ENCODE assay signal across 15 cellular contexts in the genomic region with DNA sequence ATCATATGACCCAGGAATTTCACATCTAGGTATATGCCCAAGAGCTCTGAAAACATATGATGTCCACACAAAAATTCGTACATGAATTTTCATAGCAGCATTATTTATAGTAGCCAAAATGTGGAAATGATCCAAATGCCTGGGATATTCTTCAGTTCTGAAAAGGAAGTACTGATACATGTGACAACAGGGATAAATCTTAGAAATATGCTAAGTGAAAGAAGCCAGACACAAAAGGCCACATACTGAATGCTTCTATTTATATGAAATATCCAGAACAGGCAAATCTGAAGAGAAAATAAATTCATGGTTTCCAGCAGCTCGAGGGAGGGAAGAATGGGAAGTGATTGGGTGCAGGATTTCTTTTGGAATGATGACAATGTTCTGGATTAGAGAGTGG. TPM values are rescaled to one million over a fixed set of nuclear protein-coding genes. Genes with fewer than 3 reads are reported as not detected.
DNase-seq lines count a peak whose midpoint lies in the region; ATAC-seq and TF ChIP-seq lines count a peak whose summit lies in the region.
"Had no signal": no experiment of that assay in that cellular context is flagged by ENCODE, and none has a peak within 500 bp of the region (broad histone marks: within the 10 kb centered on the region; RNA-seq: fewer than 3 reads in every experiment).

No MANE protein-coding gene starts in this region.

- DNase-seq in EH (ENCODE audit: low read depth) (peak; percentile 23), SK-MEL-5 (ENCODE audit: low read depth, low spot score) (peak; percentile 43), dedifferentiated amniotic fluid mesenchymal stem cell (ENCODE audit: extremely low spot score) (peak; percentile 32), iris pigment epithelial cell (ENCODE audit: low read depth) (peak; percentile 37), prostate gland (ENCODE audit: low spot score) (no peak)
- DNase-seq in natural killer cell treated with Interleukin-12 subunit alpha and Interleukin-12 subunit beta and Interleukin-15 and Interleukin-18, amount 100 ng/mL, for 72 hours (ENCODE audit: low spot score), result no peak
- no peak for DNase-seq in stimulated activated CD8-positive, alpha-beta memory T cell treated with anti-CD3 and anti-CD28 coated beads, Interleukin-4, amount 100 ng/mL, for 48 hours
- DNase-seq in activated CD4-positive, alpha-beta T cell treated with anti-CD3 and anti-CD28 coated beads, Interleukin-2, amount 10 ng/mL, durations not matched to agents 24 days and 14 days, result no peak
- DNase-seq: DMS153, NCI-H146, NCI-H69, Peyer's patch, SHP77 treated with DMSO at 0.1 percent for 48 hours had no signal

- no peaks in the 10 kb centered on the region for H3K9me3 ChIP-seq in prostate gland
- H3K9me3 ChIP-seq: Peyer's patch had no signal

- H3K9me3 Mint-ChIP-seq in natural killer cell treated with Interleukin-12 subunit alpha and Interleukin-12 subunit beta and Interleukin-15 and Interleukin-18, amount 100 ng/mL, for 72 hours, result no peaks in the 10 kb centered on the region
- H3K9me3 Mint-ChIP-seq in activated CD4-positive, alpha-beta T cell treated with anti-CD3 and anti-CD28 coated beads, Interleukin-2, amount 10 ng/mL, durations not matched to agents 24 days and 14 days, result no peaks in the 10 kb centered on the region

- H3K27me3 ChIP-seq in prostate gland (replicated peaks; ENCODE audit: insufficient read depth), result no peaks in the 10 kb centered on the region
- H3K27me3 ChIP-seq: Peyer's patch had no signal

- no peak overlapping the region for H3K4me3 Mint-ChIP-seq in natural killer cell treated with Interleukin-12 subunit alpha and Interleukin-12 subunit beta and Interleukin-15 and Interleukin-18, amount 100 ng/mL, for 72 hours
- no peak overlapping the region for H3K4me3 Mint-ChIP-seq in activated CD4-positive, alpha-beta T cell treated with anti-CD3 and anti-CD28 coated beads, Interleukin-2, amount 10 ng/mL, durations not matched to agents 24 days and 14 days

- no peak overlapping the region for H3K27ac Mint-ChIP-seq in natural killer cell treated with Interleukin-12 subunit alpha and Interleukin-12 subunit beta and Interleukin-15 and Interleukin-18, amount 100 ng/mL, for 72 hours
- H3K27ac Mint-ChIP-seq in activated CD4-positive, alpha-beta T cell treated with anti-CD3 and anti-CD28 coated beads, Interleukin-2, amount 10 ng/mL, durations not matched to agents 24 days and 14 days, result no peak overlapping the region

- no peak overlapping the region for H3K27ac ChIP-seq in prostate gland
- H3K27ac ChIP-seq: C4-2B, GM23248, Peyer's patch had no signal

- in situ Hi-C loops in SK-MEL-5 (cut with HindIII; ENCODE audit: low pct_unique_long_range_greater_than_20kb, low sequenced_read_pairs), result no loop called here

- H3K4me3 ChIP-seq in prostate gland, result no peak overlapping the region
- H3K4me3 ChIP-seq: GM23248, Peyer's patch had no signal

- TF ChIP-seq POLR2A in prostate gland (IDR thresholded peaks at IDR 0.05), result no peak

- no peak for ATAC-seq in natural killer cell treated with Interleukin-12 subunit alpha and Interleukin-12 subunit beta and Interleukin-15 and Interleukin-18, amount 100 ng/mL, for 72 hours

- H3K36me3 ChIP-seq in prostate gland, result no peaks in the 10 kb centered on the region
- H3K36me3 ChIP-seq: Peyer's patch had no signal

- TF ChIP-seq CTCF in prostate gland (IDR thresholded peaks at IDR 0.05), result no peak

- H3K4me1 Mint-ChIP-seq in natural killer cell treated with Interleukin-12 subunit alpha and Interleukin-12 subunit beta and Interleukin-15 and Interleukin-18, amount 100 ng/mL, for 72 hours (ENCODE audit: low read depth in 2 of 2), result no peaks in the 10 kb centered on the region
- H3K4me1 Mint-ChIP-seq in activated CD4-positive, alpha-beta T cell treated with anti-CD3 and anti-CD28 coated beads, Interleukin-2, amount 10 ng/mL, durations not matched to agents 24 days and 14 days, result peaks cover 3% of the 10 kb centered on the region

- intact Hi-C loops in prostate gland (cut with DNase I), result loop anchor here (10.0 kb wide), 1 partner anchor 173 kb away; a partner anchor contains a TSS
- intact Hi-C loops in activated CD4-positive, alpha-beta T cell treated with anti-CD3 and anti-CD28 coated beads, Interleukin-2, amount 10 ng/mL, durations not matched to agents 24 days and 14 days (cut with micrococcal nuclease), result no loop called here

- H3K36me3 Mint-ChIP-seq in natural killer cell treated with Interleukin-12 subunit alpha and Interleukin-12 subunit beta and Interleukin-15 and Interleukin-18, amount 100 ng/mL, for 72 hours, result no peaks in the 10 kb centered on the region
- no peaks in the 10 kb centered on the region for H3K36me3 Mint-ChIP-seq in activated CD4-positive, alpha-beta T cell treated with anti-CD3 and anti-CD28 coated beads, Interleukin-2, amount 10 ng/mL, durations not matched to agents 24 days and 14 days (ENCODE audit: low read depth)

- H3K27me3 Mint-ChIP-seq in natural killer cell treated with Interleukin-12 subunit alpha and Interleukin-12 subunit beta and Interleukin-15 and Interleukin-18, amount 100 ng/mL, for 72 hours, result peaks cover 40 to 48% of the 10 kb centered on the region in 2 donors
- H3K27me3 Mint-ChIP-seq in activated CD4-positive, alpha-beta T cell treated with anti-CD3 and anti-CD28 coated beads, Interleukin-2, amount 10 ng/mL, durations not matched to agents 24 days and 14 days, result peaks cover 47% of the 10 kb centered on the region

- H3K4me1 ChIP-seq in prostate gland (replicated peaks), result no peaks in the 10 kb centered on the region
- H3K4me1 ChIP-seq: Peyer's patch had no signal

- 39% methylated on average over 2 of the region's 2 CpGs for WGBS in prostate gland

RNA-seq across cellular contexts. Expression of a gene that starts 16.8 kb away (rescaled TPM):
- total RNA-seq in SK-MEL-5 (2014; rRNA removed; shearing (Covaris generic)), result 7.6 and 68.4 TPM in 2 replicates
- 5.5 and 9.0 TPM in 2 replicates for polyA plus RNA-seq in SK-MEL-5 (2015; cell fraction: cytosol; rRNA removed)
- 13.0 and 21.6 TPM in 2 replicates for polyA plus RNA-seq in SK-MEL-5 (2015; cell fraction: nucleus; rRNA removed)
- 10 to 100 TPM; 25.0 to 42.1 TPM for total RNA-seq in natural killer cell treated with Interleukin-12 subunit alpha and Interleukin-12 subunit beta and Interleukin-15 and Interleukin-18, amount 100 ng/mL, for 72 hours
- total RNA-seq in prostate gland, result 100 to 1,000 TPM in 1 of 2 donors, 10 to 100 TPM in 1; 30.0 to 118 TPM
- 10.6 and 18.8 TPM in 2 replicates for total RNA-seq in activated CD4-positive, alpha-beta T cell treated with anti-CD3 and anti-CD28 coated beads, Interleukin-2, amount 10 ng/mL, durations not matched to agents 24 days and 14 days

Comparison
In these comparisons a context has a peak if more than half of its experiments do, and no peak if none do; other contexts are left out.
1. DNase-seq: peak in EH (single experiment), SK-MEL-5 (single experiment), dedifferentiated amniotic fluid mesenchymal stem cell (single experiment) and iris pigment epithelial cell (single experiment); none in natural killer cell treated with Interleukin-12 subunit alpha and Interleukin-12 subunit beta and Interleukin-15 and Interleukin-18, amount 100 ng/mL, for 72 hours (single experiment), stimulated activated CD8-positive, alpha-beta memory T cell treated with anti-CD3 and anti-CD28 coated beads, Interleukin-4, amount 100 ng/mL, for 48 hours (single experiment), prostate gland (single experiment) and activated CD4-positive, alpha-beta T cell treated with anti-CD3 and anti-CD28 coated beads, Interleukin-2, amount 10 ng/mL, durations not matched to agents 24 days and 14 days (single experiment).